In the genomic region with DNA sequence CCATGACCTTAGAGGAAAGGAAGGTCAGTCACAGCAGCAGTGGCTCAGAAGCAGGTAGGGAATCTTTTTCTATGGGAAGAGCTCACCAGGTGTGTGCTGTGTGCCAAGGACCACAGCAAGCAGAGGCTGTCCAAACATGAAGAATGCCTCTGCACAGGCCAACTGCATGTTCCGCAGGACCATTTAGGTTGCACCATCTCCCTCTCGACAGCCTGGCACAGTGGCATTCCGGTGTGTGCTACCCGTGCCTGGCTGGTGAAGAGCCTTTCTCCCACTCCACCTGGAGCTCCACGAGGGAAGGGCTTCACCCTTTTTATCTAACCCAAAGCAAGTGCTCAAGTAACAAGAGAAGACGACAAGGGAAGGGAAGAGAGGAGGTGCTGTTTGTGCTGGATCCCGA, we compare ENCODE assay signal across 15 cellular contexts.
A peak's percentile ranks its signal among the peaks of the same experiment; 100 is the strongest.
DNase-seq lines count a peak whose midpoint lies in the region; ATAC-seq and TF ChIP-seq lines count a peak whose summit lies in the region.
"Had no signal": no experiment of that assay in that cellular context is flagged by ENCODE, and none has a peak within 500 bp of the region (broad histone marks: within the 10 kb centered on the region; RNA-seq: fewer than 3 reads in every experiment).

No MANE protein-coding gene starts in this region.

- H3K4me1 ChIP-seq in CD4-positive, CD25-positive, alpha-beta regulatory T cell (ENCODE audit: control insufficient read depth, insufficient read depth, low read length, poor library complexity, severe bottlenecking): peaks cover 31% of the 10 kb centered on the region
- H3K4me1 ChIP-seq in mammary epithelial cell (ENCODE audit: insufficient read depth, low read length) (peaks cover 58% of the 10 kb centered on the region), skeletal muscle tissue (ENCODE audit: control insufficient read depth in 3 of 3, insufficient read depth in 3 of 3, low read length in 3 of 3) (peaks cover 54 to 63% (median 60%) of the 10 kb centered on the region in 3 donors)

- CTCF ChIA-PET in mammary epithelial cell (lab: Charles Lee; ENCODE audit: low non-redundant PET): no interaction called here
- CTCF ChIA-PET in activated CD8-positive, alpha-beta memory T cell treated with anti-CD3 and anti-CD28 coated beads, Interleukin-2, amount 10 ng/mL, durations not matched to agents 7 days and 5 days (lab: Charles Lee): no interaction called here

- no peaks in the 10 kb centered on the region for H3K27me3 Mint-ChIP-seq in CD4-positive, CD25-positive, alpha-beta regulatory T cell
- H3K27me3 Mint-ChIP-seq in stimulated activated naive CD8-positive, alpha-beta T cell treated with anti-CD3 and anti-CD28 coated beads, Interleukin-15, amount 100 ng/mL, for 72 hours: no peaks in the 10 kb centered on the region
- H3K27me3 Mint-ChIP-seq in activated CD8-positive, alpha-beta memory T cell treated with anti-CD3 and anti-CD28 coated beads, Interleukin-2, amount 10 ng/mL, durations not matched to agents 7 days and 5 days: no peaks in the 10 kb centered on the region
- H3K27me3 Mint-ChIP-seq: central memory CD8-positive, alpha-beta T cell had no signal

- H3K4me3 Mint-ChIP-seq in CD4-positive, CD25-positive, alpha-beta regulatory T cell: no peak overlapping the region
- no peak overlapping the region for H3K4me3 Mint-ChIP-seq in stimulated activated naive CD8-positive, alpha-beta T cell treated with anti-CD3 and anti-CD28 coated beads, Interleukin-15, amount 100 ng/mL, for 72 hours
- no peak overlapping the region for H3K4me3 Mint-ChIP-seq in activated CD8-positive, alpha-beta memory T cell treated with anti-CD3 and anti-CD28 coated beads, Interleukin-2, amount 10 ng/mL, durations not matched to agents 7 days and 5 days
- H3K4me3 Mint-ChIP-seq: central memory CD8-positive, alpha-beta T cell had no signal

- no peaks in the 10 kb centered on the region for H3K9me3 ChIP-seq in CD4-positive, CD25-positive, alpha-beta regulatory T cell (ENCODE audit: control insufficient read depth in 2 of 2, low read length in 2 of 2)
- no peaks in the 10 kb centered on the region for H3K9me3 ChIP-seq in mammary epithelial cell (replicated peaks; ENCODE audit: insufficient read depth, low read length)
- H3K9me3 ChIP-seq in skeletal muscle tissue (ENCODE audit: control insufficient read depth in 3 of 3, low read length in 3 of 3): no peaks in the 10 kb centered on the region

- in situ Hi-C loops in mammary epithelial cell (cut with MboI; ENCODE audit: low sequenced_read_pairs in 2 of 2): no loop called here

- peaks cover 26 to 79% (median 54%) of the 10 kb centered on the region in 4 donors for H3K4me1 Mint-ChIP-seq in CD4-positive, CD25-positive, alpha-beta regulatory T cell
- H3K4me1 Mint-ChIP-seq in stimulated activated naive CD8-positive, alpha-beta T cell treated with anti-CD3 and anti-CD28 coated beads, Interleukin-15, amount 100 ng/mL, for 72 hours: peaks cover 74% of the 10 kb centered on the region
- peaks cover 34% of the 10 kb centered on the region for H3K4me1 Mint-ChIP-seq in activated CD8-positive, alpha-beta memory T cell treated with anti-CD3 and anti-CD28 coated beads, Interleukin-2, amount 10 ng/mL, durations not matched to agents 7 days and 5 days

- H4K20me1 ChIP-seq in mammary epithelial cell (ENCODE audit: insufficient read depth, low read length): no peaks in the 10 kb centered on the region

- peaks cover 83% of the 10 kb centered on the region for H3K79me2 ChIP-seq in mammary epithelial cell (ENCODE audit: insufficient read depth, low read length)

- 24% methylated on average over 6 of the region's 7 CpGs for WGBS in mammary epithelial cell (ENCODE audit: low coverage, missing lambda C conversion rate)

- no peaks in the 10 kb centered on the region for H3K9me3 Mint-ChIP-seq in CD4-positive, CD25-positive, alpha-beta regulatory T cell
- no peaks in the 10 kb centered on the region for H3K9me3 Mint-ChIP-seq in stimulated activated naive CD8-positive, alpha-beta T cell treated with anti-CD3 and anti-CD28 coated beads, Interleukin-15, amount 100 ng/mL, for 72 hours
- H3K9me3 Mint-ChIP-seq in activated CD8-positive, alpha-beta memory T cell treated with anti-CD3 and anti-CD28 coated beads, Interleukin-2, amount 10 ng/mL, durations not matched to agents 7 days and 5 days (ENCODE audit: low read depth): no peaks in the 10 kb centered on the region
- H3K9me3 Mint-ChIP-seq: activated T-helper 2 cell treated with anti-CD3 and anti-CD28 coated beads, Interferon-gamma antibody, Interleukin-2, Interleukin-4, amounts not matched to agents 10 μg/mL and 5 μg/mL and 100 μg/mL, durations not matched to agents 14 hours and 24 hours and 36 hours; central memory CD8-positive, alpha-beta T cell had no signal

- H2AFZ ChIP-seq in mammary epithelial cell (ENCODE audit: low read depth, low read length): no peak overlapping the region

- intact Hi-C loops in mammary epithelial cell (cut with micrococcal nuclease): loop anchor here (2.0 to 5.0 kb wide), 3 partner anchors 20 to 81 kb away; a partner anchor contains a TSS

- H3K36me3 ChIP-seq in CD4-positive, CD25-positive, alpha-beta regulatory T cell (ENCODE audit: control insufficient read depth, insufficient read depth, low read length): no peaks in the 10 kb centered on the region
- H3K36me3 ChIP-seq in mammary epithelial cell (ENCODE audit: insufficient read depth, low read length) (no peaks in the 10 kb centered on the region), skeletal muscle tissue (ENCODE audit: control insufficient read depth in 3 of 3, insufficient read depth in 3 of 3, low read length in 3 of 3) (no peaks in the 10 kb centered on the region)

- no TSS peak for BruUV-seq in mammary epithelial cell (replicated peaks; lab: Mats Ljungman, UMichigan)

- H3K27ac Mint-ChIP-seq in CD4-positive, CD25-positive, alpha-beta regulatory T cell: peak overlapping the region in 2 of 3 donors; percentile 65 to 74
- no peak overlapping the region for H3K27ac Mint-ChIP-seq in stimulated activated naive CD8-positive, alpha-beta T cell treated with anti-CD3 and anti-CD28 coated beads, Interleukin-15, amount 100 ng/mL, for 72 hours
- no peak overlapping the region for H3K27ac Mint-ChIP-seq in activated CD8-positive, alpha-beta memory T cell treated with anti-CD3 and anti-CD28 coated beads, Interleukin-2, amount 10 ng/mL, durations not matched to agents 7 days and 5 days
- H3K27ac Mint-ChIP-seq: activated T-helper 2 cell treated with anti-CD3 and anti-CD28 coated beads, Interferon-gamma antibody, Interleukin-2, Interleukin-4, amounts not matched to agents 10 μg/mL and 5 μg/mL and 100 μg/mL, durations not matched to agents 14 hours and 24 hours and 36 hours had no signal

- dilution Hi-C loops in mammary epithelial cell (cut with HindIII; ENCODE audit: low sequenced_read_pairs): loop anchor here (5.0 kb wide), 1 partner anchor 74 kb away; no protein-coding TSS in a partner anchor

- no peak for DNase-seq in CD4-positive, CD25-positive, alpha-beta regulatory T cell
- DNase-seq in mammary epithelial cell: no peak
- no peak for DNase-seq in stimulated activated naive CD8-positive, alpha-beta T cell treated with anti-CD3 and anti-CD28 coated beads, Interleukin-15, amount 100 ng/mL, for 72 hours
- DNase-seq in activated CD8-positive, alpha-beta memory T cell treated with anti-CD3 and anti-CD28 coated beads, Interleukin-2, amount 10 ng/mL, durations not matched to agents 7 days and 5 days: no peak
- no peak for DNase-seq in activated CD8-positive, alpha-beta memory T cell treated with anti-CD3 and anti-CD28 coated beads, Interleukin-2, amount 50 U/mL, for 48 hours
- DNase-seq: HCEC 1CT, kidney, NCI-H1694 treated with DMSO at 0.1 percent for 48 hours, NCI-H774 had no signal

- no peak overlapping the region for H3K27ac ChIP-seq in CD4-positive, CD25-positive, alpha-beta regulatory T cell (ENCODE audit: insufficient read depth, low read length, poor library complexity, severe bottlenecking)
- H3K27ac ChIP-seq in mammary epithelial cell (ENCODE audit: insufficient read depth, low read depth, low read length): peak overlapping the region; percentile 80
- peak overlapping the region; percentile 43 for H3K27ac ChIP-seq in layer of hippocampus (ENCODE audit: low read depth, low read length)
- H3K27ac ChIP-seq in skeletal muscle tissue (ENCODE audit: low read depth, low read length): peak overlapping the region; percentile 57

- no peaks in the 10 kb centered on the region for H3K27me3 ChIP-seq in CD4-positive, CD25-positive, alpha-beta regulatory T cell (ENCODE audit: control insufficient read depth, insufficient read depth, low read length)
- H3K27me3 ChIP-seq in mammary epithelial cell (ENCODE audit: insufficient read depth, low read length) (no peaks in the 10 kb centered on the region), layer of hippocampus (ENCODE audit: control insufficient read depth, insufficient read depth, low read length) (no peaks in the 10 kb centered on the region), skeletal muscle tissue (ENCODE audit: control insufficient read depth in 3 of 3, insufficient read depth in 3 of 3, low read length in 3 of 3) (no peaks in the 10 kb centered on the region)

- ATAC-seq in CD4-positive, CD25-positive, alpha-beta regulatory T cell (ENCODE audit: low read depth in 2 of 2): no peak
- ATAC-seq in stimulated activated naive CD8-positive, alpha-beta T cell treated with anti-CD3 and anti-CD28 coated beads, Interleukin-15, amount 100 ng/mL, for 72 hours: no peak
- ATAC-seq in activated CD8-positive, alpha-beta memory T cell treated with anti-CD3 and anti-CD28 coated beads, Interleukin-2, amount 10 ng/mL, durations not matched to agents 7 days and 5 days: no peak
- no peak for ATAC-seq in GM19455 (IDR thresholded peaks at IDR 0.05; ENCODE audit: unreplicated experiment)

- H3K4me3 ChIP-seq in CD4-positive, CD25-positive, alpha-beta regulatory T cell (ENCODE audit: low read depth, low read length): no peak overlapping the region
- H3K4me3 ChIP-seq in mammary epithelial cell (replicated peaks in 1 of 3; ENCODE audit: insufficient read depth in 1 of 3, low read depth in 2 of 3, low read length in 3 of 3): no peak overlapping the region
- no peak overlapping the region for H3K4me3 ChIP-seq in skeletal muscle tissue (ENCODE audit: low read length in 3 of 3)
- H3K4me3 ChIP-seq: SK-N-MC had no signal

- no peak for TF ChIP-seq CTCF in mammary epithelial cell (conservative IDR thresholded peaks at IDR 0.05 in 1 of 2, IDR thresholded peaks at IDR 0.05 in 1 of 2; ENCODE audit: extremely low read depth in 1 of 2, insufficient read depth in 1 of 2, low read depth in 1 of 2, low read length in 2 of 2)

- H3K9ac ChIP-seq in mammary epithelial cell (ENCODE audit: insufficient read depth, low read length) (no peak overlapping the region), skeletal muscle tissue (ENCODE audit: low read depth in 1 of 3, low read length in 3 of 3) (peak overlapping the region in 1 of 3 donors; percentile 40)

- peaks cover 9% of the 10 kb centered on the region for H3K36me3 Mint-ChIP-seq in CD4-positive, CD25-positive, alpha-beta regulatory T cell
- peaks cover 2% of the 10 kb centered on the region for H3K36me3 Mint-ChIP-seq in activated CD8-positive, alpha-beta memory T cell treated with anti-CD3 and anti-CD28 coated beads, Interleukin-2, amount 10 ng/mL, durations not matched to agents 7 days and 5 days

- H3K4me2 ChIP-seq in mammary epithelial cell (ENCODE audit: insufficient read depth, low read depth, low read length): peak overlapping the region; percentile 56

Comparison
In these comparisons a context has a peak if more than half of its experiments do, and no peak if none do; other contexts are left out.
1. H3K27ac Mint-ChIP-seq: peak in CD4-positive, CD25-positive, alpha-beta regulatory T cell (2 of 3); none in stimulated activated naive CD8-positive, alpha-beta T cell treated with anti-CD3 and anti-CD28 coated beads, Interleukin-15, amount 100 ng/mL, for 72 hours (0 of 2) and activated CD8-positive, alpha-beta memory T cell treated with anti-CD3 and anti-CD28 coated beads, Interleukin-2, amount 10 ng/mL, durations not matched to agents 7 days and 5 days (single experiment).